1 cellular context compared by ENCODE assay signal in the genomic region with DNA sequence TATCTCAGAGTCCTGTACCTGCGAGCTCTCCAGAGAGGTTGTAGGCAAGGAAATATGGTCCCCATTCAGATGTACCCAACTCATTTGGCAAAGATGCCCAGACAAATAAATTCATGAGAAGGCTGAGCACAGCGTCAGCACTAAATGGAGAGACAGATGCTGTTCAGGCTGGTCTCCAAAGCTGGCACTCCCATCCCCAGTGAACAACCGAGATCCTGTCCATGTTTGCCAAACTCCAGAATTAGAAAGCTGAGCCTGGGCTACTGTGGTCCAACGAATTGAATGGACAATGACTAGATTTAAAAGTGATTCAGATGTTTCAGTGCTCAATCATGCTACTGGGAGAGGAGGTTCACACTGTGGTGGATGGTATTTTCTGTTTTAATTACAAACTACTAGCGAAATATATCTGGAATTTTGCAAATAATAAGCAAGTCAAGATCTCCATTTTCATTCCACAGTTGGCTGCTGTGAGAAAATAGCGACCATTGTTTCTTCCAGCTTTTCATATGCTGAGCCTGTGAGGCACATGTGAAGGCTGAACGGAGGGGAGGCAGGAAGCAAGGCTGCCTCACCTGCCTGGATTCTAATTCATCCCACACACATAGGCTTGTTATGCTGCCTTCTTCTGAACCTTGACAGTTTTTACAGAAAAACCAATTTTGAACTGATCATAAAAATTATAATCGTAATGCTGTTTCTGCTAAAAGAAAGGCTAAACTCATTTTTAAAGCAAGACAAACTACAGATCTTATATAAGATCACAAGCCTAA.
A peak's percentile ranks its signal among the peaks of the same experiment; 100 is the strongest.
TF ChIP-seq lines count a peak whose summit lies in the region.

No MANE protein-coding gene starts in this region.

TF ChIP-seq in H1, 55 proteins besides CTCF, POLR2A, EP300 and RAD21:
- TF ChIP-seq TBP (IDR thresholded peaks at IDR 0.05; ENCODE audit: low read depth, low read length) = no peak
- TF ChIP-seq, protein P1, sequence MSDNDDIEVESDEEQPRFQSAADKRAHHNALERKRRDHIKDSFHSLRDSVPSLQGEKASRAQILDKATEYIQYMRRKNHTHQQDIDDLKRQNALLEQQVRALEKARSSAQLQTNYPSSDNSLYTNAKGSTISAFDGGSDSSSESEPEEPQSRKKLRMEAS (IDR thresholded peaks at IDR 0.05) = peak; percentile 71
- TF ChIP-seq TCF12 (IDR thresholded peaks at IDR 0.05; ENCODE audit: low read depth, low read length) = no peak
- no peak for TF ChIP-seq TAF1 (IDR thresholded peaks at IDR 0.05; ENCODE audit: low read depth, low read length)
- TF ChIP-seq, protein P2, sequence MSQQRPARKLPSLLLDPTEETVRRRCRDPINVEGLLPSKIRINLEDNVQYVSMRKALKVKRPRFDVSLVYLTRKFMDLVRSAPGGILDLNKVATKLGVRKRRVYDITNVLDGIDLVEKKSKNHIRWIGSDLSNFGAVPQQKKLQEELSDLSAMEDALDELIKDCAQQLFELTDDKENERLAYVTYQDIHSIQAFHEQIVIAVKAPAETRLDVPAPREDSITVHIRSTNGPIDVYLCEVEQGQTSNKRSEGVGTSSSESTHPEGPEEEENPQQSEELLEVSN (IDR thresholded peaks at IDR 0.05) = peak; percentile 21; the same call in 1 of the 2 replicates
